8 cellular contexts compared by ENCODE assay signal in genomic region chr2:217714268-217714643, GRCh38.
A peak's percentile ranks its signal among the peaks of the same experiment; 100 is the strongest.
DNase-seq lines count a peak whose midpoint lies in the region; ATAC-seq and TF ChIP-seq lines count a peak whose summit lies in the region.

No MANE protein-coding gene starts in this region.

- TF ChIP-seq CTCF in AG10803 (conservative IDR thresholded peaks at IDR 0.05; ENCODE audit: low read length), result no peak
- TF ChIP-seq CTCF in WTC11 (IDR thresholded peaks at IDR 0.05), result no peak
- no peak for TF ChIP-seq CTCF in heart right ventricle (IDR thresholded peaks at IDR 0.05)
- TF ChIP-seq CTCF in osteoblast (IDR thresholded peaks at IDR 0.05; ENCODE audit: extremely low read depth, low read depth, low read length), result no peak

- intact Hi-C loops in heart right ventricle (cut with DNase I), result loop anchor here (5.0 to 10.0 kb wide), 14 partner anchors 62 to 1197 kb away; partner anchors contain the start of gene IGFBP5 (in 5 of the 10)

- CTCF ChIA-PET in WTC11 (lab: Charles Lee), result interaction anchor here (0.8 to 5.2 kb wide), 8 partner anchors 10 to 921 kb away, joined by 3 to 53 read pairs (median 6); no protein-coding TSS in a partner anchor

- POLR2A ChIA-PET in WTC11 (lab: Charles Lee), result no interaction called here

- H3K9me3 Mint-ChIP-seq in WTC11, result peaks cover 6% of the 10 kb centered on the region

- no peak overlapping the region for H3K27ac Mint-ChIP-seq in WTC11

- H3K4me1 ChIP-seq in heart right ventricle, result peaks cover 0 to 26% (median 20%) of the 10 kb centered on the region in 9 donors
- peaks cover 36% of the 10 kb centered on the region for H3K4me1 ChIP-seq in osteoblast (ENCODE audit: insufficient read depth, low read length)

- H2AFZ ChIP-seq in osteoblast (ENCODE audit: low read length), result peak overlapping the region; percentile 71

- WGBS in heart right ventricle, 2 donors, result 35 to 63% methylated on average over 8 of the region's 8 CpGs

- no peaks in the 10 kb centered on the region for H4K20me1 ChIP-seq in osteoblast (ENCODE audit: insufficient read depth, low read length)

- no peaks in the 10 kb centered on the region for H3K27me3 ChIP-seq in heart right ventricle
- no peaks in the 10 kb centered on the region for H3K27me3 ChIP-seq in osteoblast (ENCODE audit: insufficient read depth, low read length)

- peaks cover 3% of the 10 kb centered on the region for H3K27me3 Mint-ChIP-seq in WTC11 (ENCODE audit: low read depth)

- H3K79me2 ChIP-seq in osteoblast (ENCODE audit: insufficient read depth, low read length), result no peaks in the 10 kb centered on the region

- H3K4me1 Mint-ChIP-seq in WTC11, result peaks cover 13% of the 10 kb centered on the region

- DNase-seq in AG10803 (ENCODE audit: low read depth) (peak; percentile 35), WTC11 (ENCODE audit: low spot score) (no peak), heart right ventricle (peak; percentile 58 to 61), osteoblast (ENCODE audit: insufficient read length, low spot score, missing footprints) (no peak), NCI-H82 (lab: John Stamatoyannopoulos, UW) (no peak)

- no peak overlapping the region for H3K4me3 ChIP-seq in AG10803 (ENCODE audit: low read length)
- H3K4me3 ChIP-seq in heart right ventricle, result no peak overlapping the region
- no peak overlapping the region for H3K4me3 ChIP-seq in osteoblast (ENCODE audit: insufficient read depth, low read length)

- H3K36me3 Mint-ChIP-seq in WTC11, result no peaks in the 10 kb centered on the region

- peaks cover 0 to 3% (median 0%) of the 10 kb centered on the region in 9 donors for H3K36me3 ChIP-seq in heart right ventricle
- H3K36me3 ChIP-seq in osteoblast (ENCODE audit: insufficient read depth, low read length), result no peaks in the 10 kb centered on the region

- no peak overlapping the region for H3K4me3 Mint-ChIP-seq in WTC11

- H3K4me2 ChIP-seq in osteoblast (ENCODE audit: insufficient read depth, low read length), result peak overlapping the region; percentile 31

- H3K27ac ChIP-seq in heart right ventricle, result peak overlapping the region in 8 of 10 donors; percentile 19 to 82 (median 62)
- no peak overlapping the region for H3K27ac ChIP-seq in osteoblast (ENCODE audit: low read depth, low read length)

- peaks cover 0 to 8% (median 0%) of the 10 kb centered on the region in 11 donors for H3K9me3 ChIP-seq in heart right ventricle
- H3K9me3 ChIP-seq in osteoblast (ENCODE audit: low read depth, low read length), result no peaks in the 10 kb centered on the region

- ATAC-seq in WTC11 (peak; percentile 13; the same call in 1 of the 2 replicates), heart right ventricle (peak; percentile 65 to 89 (median 82)), GM19023 (IDR thresholded peaks at IDR 0.05; ENCODE audit: unreplicated experiment) (no peak), HG03280 (IDR thresholded peaks at IDR 0.05; ENCODE audit: unreplicated experiment) (no peak), GM19395 (IDR thresholded peaks at IDR 0.05; ENCODE audit: unreplicated experiment) (no peak)

TF ChIP-seq in WTC11, 78 proteins besides CTCF, POLR2A, EP300 and RAD21:
- TF ChIP-seq, protein P1, sequence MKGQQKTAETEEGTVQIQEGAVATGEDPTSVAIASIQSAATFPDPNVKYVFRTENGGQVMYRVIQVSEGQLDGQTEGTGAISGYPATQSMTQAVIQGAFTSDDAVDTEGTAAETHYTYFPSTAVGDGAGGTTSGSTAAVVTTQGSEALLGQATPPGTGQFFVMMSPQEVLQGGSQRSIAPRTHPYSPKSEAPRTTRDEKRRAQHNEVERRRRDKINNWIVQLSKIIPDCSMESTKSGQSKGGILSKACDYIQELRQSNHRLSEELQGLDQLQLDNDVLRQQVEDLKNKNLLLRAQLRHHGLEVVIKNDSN (CRISPR knock-in tag; IDR thresholded peaks at IDR 0.05), result no peak
- TF ChIP-seq SMAD4 (CRISPR knock-in tag; IDR thresholded peaks at IDR 0.05) (no peak), ELF4 (CRISPR knock-in tag; IDR thresholded peaks at IDR 0.05; ENCODE audit: low read depth) (no peak), CDX4 (CRISPR knock-in tag; IDR thresholded peaks at IDR 0.05; ENCODE audit: borderline replicate concordance) (no peak), TEAD4 (CRISPR knock-in tag; IDR thresholded peaks at IDR 0.05) (no peak), TEAD1 (CRISPR knock-in tag; IDR thresholded peaks at IDR 0.05) (no peak)
- TF ChIP-seq, protein P2, sequence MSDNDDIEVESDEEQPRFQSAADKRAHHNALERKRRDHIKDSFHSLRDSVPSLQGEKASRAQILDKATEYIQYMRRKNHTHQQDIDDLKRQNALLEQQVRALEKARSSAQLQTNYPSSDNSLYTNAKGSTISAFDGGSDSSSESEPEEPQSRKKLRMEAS (CRISPR knock-in tag; IDR thresholded peaks at IDR 0.05), result no peak
- TF ChIP-seq, protein P3, sequence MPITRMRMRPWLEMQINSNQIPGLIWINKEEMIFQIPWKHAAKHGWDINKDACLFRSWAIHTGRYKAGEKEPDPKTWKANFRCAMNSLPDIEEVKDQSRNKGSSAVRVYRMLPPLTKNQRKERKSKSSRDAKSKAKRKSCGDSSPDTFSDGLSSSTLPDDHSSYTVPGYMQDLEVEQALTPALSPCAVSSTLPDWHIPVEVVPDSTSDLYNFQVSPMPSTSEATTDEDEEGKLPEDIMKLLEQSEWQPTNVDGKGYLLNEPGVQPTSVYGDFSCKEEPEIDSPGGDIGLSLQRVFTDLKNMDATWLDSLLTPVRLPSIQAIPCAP (CRISPR knock-in tag; IDR thresholded peaks at IDR 0.05), result no peak

Comparison
In these comparisons a context has a peak if more than half of its experiments do, and no peak if none do; other contexts are left out.
1. DNase-seq: peak in AG10803 (single experiment) and heart right ventricle (2 of 2); none in WTC11 (single experiment), osteoblast (single experiment) and NCI-H82 (single experiment).
2. ATAC-seq: peak in WTC11 (single experiment) and heart right ventricle (8 of 8); none in GM19023 (single experiment), HG03280 (single experiment) and GM19395 (single experiment).